ENCODE assay signal across 29 cellular contexts in the genomic region with DNA sequence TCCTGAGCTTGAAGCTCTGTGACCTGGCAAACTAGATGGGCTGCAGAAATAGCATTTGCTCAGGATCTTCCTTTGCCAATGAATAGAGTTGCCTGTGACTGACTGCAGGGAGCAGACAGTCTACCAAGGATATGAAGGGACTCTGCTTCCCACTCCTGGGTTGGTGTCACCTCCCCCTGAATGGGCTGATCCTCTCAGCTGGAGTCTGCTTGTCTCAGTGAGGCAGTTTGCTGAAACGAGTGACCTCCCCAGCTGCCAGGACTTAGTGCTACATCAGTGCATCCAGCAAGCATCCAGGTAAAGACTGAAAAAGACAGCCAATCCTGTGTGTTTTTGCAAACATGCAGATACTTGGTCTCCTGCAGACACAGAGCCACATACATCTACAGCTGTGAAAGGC. TPM values are rescaled to one million over a fixed set of nuclear protein-coding genes. Genes with fewer than 3 reads are reported as not detected.
"Had no signal": no experiment of that assay in that cellular context is flagged by ENCODE, and none has a peak within 500 bp of the region (broad histone marks: within the 10 kb centered on the region; RNA-seq: fewer than 3 reads in every experiment).

No MANE protein-coding gene starts in this region.

- H3K27me3 Mint-ChIP-seq: activated naive CD8-positive, alpha-beta T cell treated with anti-CD3 and anti-CD28 coated beads, Interleukin-2, amount 50 U/mL, for 24 hours had no signal

- H3K4me1 ChIP-seq: ascending aorta had no signal

- DNase-seq: activated CD4-positive, alpha-beta T cell treated with anti-CD3 and anti-CD28 coated beads for 48 hours; activated CD4-positive, alpha-beta T cell treated with anti-CD3 and anti-CD28 coated beads, Interleukin-2, amount 50 U/mL, for 4 hours; activated CD4-positive, CD25-positive, alpha-beta regulatory T cell treated with anti-CD3 and anti-CD28 coated beads, Interleukin-2, amount 50 U/mL, for 72 hours; activated CD8-positive, alpha-beta T cell treated with anti-CD3 and anti-CD28 coated beads, Interleukin-2, amount 10 ng/mL, durations not matched to agents 7 days and 5 days; activated effector memory CD4-positive, alpha-beta T cell treated with Interleukin-2 at 50 U/mL for 16 hours; activated naive CD4-positive, alpha-beta T cell; activated naive CD8-positive, alpha-beta T cell treated with anti-CD3 and anti-CD28 coated beads, Interleukin-2, amount 50 U/mL, for 24 hours; activated T-cell treated with anti-CD3 and anti-CD28 coated beads, Interleukin-2, amount 50 U/mL, for 24 hours; amniotic stem cell; body of pancreas; Karpas-422; NCI-H1105 treated with DMSO at 0.1 percent for 48 hours; NCI-H1436 treated with DMSO at 0.1 percent for 48 hours; NCI-H1930; NCI-H345; NCI-H510A; NCI-H526 treated with DMSO at 0.1 percent for 48 hours; SIG-M5; T-cell; T-helper 2 cell; T1000 had no signal

- ATAC-seq: activated CD8-positive, alpha-beta T cell treated with anti-CD3 and anti-CD28 coated beads, Interleukin-2, amount 10 ng/mL, durations not matched to agents 7 days and 5 days; activated naive CD4-positive, alpha-beta T cell treated with anti-CD3 and anti-CD28 coated beads, Interleukin-2, amount 50 U/mL, for 72 hours; activated naive CD8-positive, alpha-beta T cell treated with anti-CD3 and anti-CD28 coated beads, Interleukin-2, amount 50 U/mL, for 24 hours; body of pancreas; K562; T-cell had no signal

- H3K4me3 ChIP-seq: ascending aorta, body of pancreas, K562 had no signal

- H3K27me3 ChIP-seq: ascending aorta, body of pancreas had no signal

- H3K4me3 Mint-ChIP-seq: activated CD8-positive, alpha-beta T cell treated with anti-CD3 and anti-CD28 coated beads, Interleukin-2, amount 10 ng/mL, durations not matched to agents 7 days and 5 days; activated naive CD8-positive, alpha-beta T cell treated with anti-CD3 and anti-CD28 coated beads, Interleukin-2, amount 50 U/mL, for 24 hours; activated T-cell treated with anti-CD3 and anti-CD28 coated beads, Interleukin-2, amount 50 U/mL, for 24 hours; activated T-helper 1 cell treated with anti-CD3 and anti-CD28 coated beads, Interleukin-12 subunit alpha, Interleukin-12 subunit beta, Interleukin-2, Interleukin-4 antibody, amounts not matched to agents 30 ng/mL and 10 ng/mL and 1 ng/mL, durations not matched to agents 14 hours and 24 hours and 36 hours; central memory CD8-positive, alpha-beta T cell; T-cell had no signal

- H3K27ac Mint-ChIP-seq: activated CD8-positive, alpha-beta T cell treated with anti-CD3 and anti-CD28 coated beads, Interleukin-2, amount 10 ng/mL, durations not matched to agents 7 days and 5 days; activated naive CD8-positive, alpha-beta T cell treated with anti-CD3 and anti-CD28 coated beads, Interleukin-2, amount 50 U/mL, for 24 hours; activated T-cell treated with anti-CD3 and anti-CD28 coated beads, Interleukin-2, amount 50 U/mL, for 24 hours; activated T-helper 1 cell treated with anti-CD3 and anti-CD28 coated beads, Interleukin-12 subunit alpha, Interleukin-12 subunit beta, Interleukin-2, Interleukin-4 antibody, amounts not matched to agents 30 ng/mL and 10 ng/mL and 1 ng/mL, durations not matched to agents 14 hours and 24 hours and 36 hours; T-cell had no signal

- H3K9me3 ChIP-seq: ascending aorta, body of pancreas had no signal

- H3K9me3 Mint-ChIP-seq: activated naive CD4-positive, alpha-beta T cell treated with anti-CD3 and anti-CD28 coated beads, Interleukin-2, amount 50 U/mL, for 72 hours; activated naive CD8-positive, alpha-beta T cell treated with anti-CD3 and anti-CD28 coated beads, Interleukin-2, amount 50 U/mL, for 24 hours; activated T-cell treated with anti-CD3 and anti-CD28 coated beads, Interleukin-2, amount 50 U/mL, for 24 hours; activated T-helper 1 cell treated with anti-CD3 and anti-CD28 coated beads, Interleukin-12 subunit alpha, Interleukin-12 subunit beta, Interleukin-2, Interleukin-4 antibody, amounts not matched to agents 30 ng/mL and 10 ng/mL and 1 ng/mL, durations not matched to agents 14 hours and 24 hours and 36 hours; central memory CD8-positive, alpha-beta T cell; T-cell had no signal

- H3K36me3 Mint-ChIP-seq: activated naive CD4-positive, alpha-beta T cell treated with anti-CD3 and anti-CD28 coated beads, Interleukin-2, amount 50 U/mL, for 72 hours; T-cell had no signal

- H3K27ac ChIP-seq: ascending aorta, body of pancreas had no signal

- H3K4me1 Mint-ChIP-seq: activated naive CD8-positive, alpha-beta T cell treated with anti-CD3 and anti-CD28 coated beads, Interleukin-2, amount 50 U/mL, for 24 hours; central memory CD8-positive, alpha-beta T cell; T-cell had no signal

- H3K36me3 ChIP-seq: ascending aorta had no signal

RNA-seq across cellular contexts. Expression of a gene that starts 28.5 kb away (rescaled TPM):
- total RNA-seq: activated CD8-positive, alpha-beta T cell treated with anti-CD3 and anti-CD28 coated beads, Interleukin-2, amount 10 ng/mL, durations not matched to agents 7 days and 5 days; activated T-helper 1 cell treated with anti-CD3 and anti-CD28 coated beads, Interleukin-12 subunit alpha, Interleukin-12 subunit beta, Interleukin-2, Interleukin-4 antibody, amounts not matched to agents 30 ng/mL and 10 ng/mL and 1 ng/mL, durations not matched to agents 14 hours and 24 hours and 36 hours; ascending aorta; bronchial epithelial cell; OCI-LY7; RPMI7951 had no signal
